In genomic region chr2:112772322-112772721, GRCh38 we compare ENCODE assay signal across 1 cellular context.
TF ChIP-seq lines count a peak whose summit lies in the region.

No MANE protein-coding gene starts in this region.

TF ChIP-seq in GM12878, 131 proteins besides CTCF, POLR2A, EP300 and RAD21 (continued from another document):
- TF ChIP-seq NFIC (IDR thresholded peaks at IDR 0.05; ENCODE audit: low read depth, low read length) (peak; percentile 51), SPI1 (IDR thresholded peaks at IDR 0.05; ENCODE audit: borderline replicate concordance, insufficient read depth, low read depth, low read length) (peak; percentile 79; the same call in 1 of the 2 replicates), RUNX3 (IDR thresholded peaks at IDR 0.05; ENCODE audit: low read length) (peak; percentile 76)
